ENCODE assay signal across 8 cellular contexts in genomic region chr12:122886851-122887816, GRCh38. TPM values are rescaled to one million over a fixed set of nuclear protein-coding genes. Genes with fewer than 3 reads are reported as not detected.
A peak's percentile ranks its signal among the peaks of the same experiment; 100 is the strongest.
DNase-seq lines count a peak whose midpoint lies in the region; ATAC-seq, FAIRE-seq and TF ChIP-seq lines count a peak whose summit lies in the region.

No MANE protein-coding gene starts in this region.

- DNase-seq in GM13976 (ENCODE audit: low spot score), result peak; percentile 57
- DNase-seq in GM23248, result peak; percentile 56
- peak; percentile 77 to 81 for DNase-seq in activated T-cell treated with anti-CD3 and anti-CD28 coated beads, Interleukin-2, amount 50 U/mL, for 72 hours
- no peak for DNase-seq in keratinocyte (ENCODE audit: low read depth, low spot score)
- peak; percentile 68 to 86 for DNase-seq in stimulated activated naive CD8-positive, alpha-beta T cell treated with anti-CD3 and anti-CD28 coated beads, Interleukin-15, amount 100 ng/mL, for 72 hours
- DNase-seq in NCI-H1048 (lab: John Stamatoyannopoulos, UW), result no peak

- TF ChIP-seq CTCF in GM13976 (IDR thresholded peaks at IDR 0.05; ENCODE audit: borderline replicate concordance, control extremely low read depth, extremely low read depth, insufficient read depth, missing control alignments) (no peak), Loucy (conservative IDR thresholded peaks at IDR 0.05; ENCODE audit: low read length) (no peak), keratinocyte (optimal IDR thresholded peaks at IDR 0.05 in 1 of 3, IDR thresholded peaks at IDR 0.05 in 1 of 3, conservative IDR thresholded peaks at IDR 0.05 in 1 of 3; ENCODE audit: extremely low read depth in 1 of 3, insufficient read depth in 2 of 3, low read length in 3 of 3) (no peak)

- no peaks in the 10 kb centered on the region for H3K9me2 ChIP-seq in GM23248 (ENCODE audit: insufficient read depth)
- no peaks in the 10 kb centered on the region for H3K9me2 ChIP-seq in Loucy (replicated peaks; ENCODE audit: low read depth, low read length)

- peak; percentile 63 for FAIRE-seq in keratinocyte (lab: Jason Lieb, UNC)

- H3K4me1 ChIP-seq in GM23248 (ENCODE audit: insufficient read depth) (peaks cover 59% of the 10 kb centered on the region), Loucy (ENCODE audit: insufficient read depth, low read length, poor library complexity, severe bottlenecking) (peaks cover 80% of the 10 kb centered on the region), keratinocyte (ENCODE audit: control insufficient read depth, extremely low read depth, insufficient read depth, low read length) (peaks cover 68% of the 10 kb centered on the region)

- H2AFZ ChIP-seq in GM23248 (no peak overlapping the region), Loucy (ENCODE audit: low read length) (no peak overlapping the region), keratinocyte (ENCODE audit: control insufficient read depth, low read length) (no peak overlapping the region)

- no peaks in the 10 kb centered on the region for H3K27me3 ChIP-seq in GM23248 (replicated peaks; ENCODE audit: insufficient read depth)
- H3K27me3 ChIP-seq in Loucy (ENCODE audit: insufficient read depth, low read length, poor library complexity, severe bottlenecking), result no peaks in the 10 kb centered on the region
- H3K27me3 ChIP-seq in keratinocyte (ENCODE audit: control insufficient read depth, extremely low read depth, insufficient read depth, low read length), result no peaks in the 10 kb centered on the region

- H3K4me2 ChIP-seq in GM23248 (ENCODE audit: unreplicated experiment), result peak overlapping the region; percentile 5
- H3K4me2 ChIP-seq in Loucy (ENCODE audit: low read depth, low read length, poor library complexity, severe bottlenecking), result peak overlapping the region; percentile 67
- H3K4me2 ChIP-seq in keratinocyte (ENCODE audit: control insufficient read depth, extremely low read depth, insufficient read depth, low read depth, low read length), result peak overlapping the region; percentile 95

- peak; percentile 76 for ATAC-seq in activated T-cell treated with anti-CD3 and anti-CD28 coated beads, Interleukin-2, amount 50 U/mL, for 72 hours (replicated peaks in 1 of 2)
- ATAC-seq in stimulated activated naive CD8-positive, alpha-beta T cell treated with anti-CD3 and anti-CD28 coated beads, Interleukin-15, amount 100 ng/mL, for 72 hours, result peak; percentile 84
- no peak for ATAC-seq in GM21367 (IDR thresholded peaks at IDR 0.05; ENCODE audit: unreplicated experiment)

- H3K79me2 ChIP-seq in GM23248 (ENCODE audit: insufficient read depth) (peaks cover 99% of the 10 kb centered on the region), Loucy (ENCODE audit: insufficient read depth, low read length) (peaks cover 98% of the 10 kb centered on the region), keratinocyte (ENCODE audit: control insufficient read depth, insufficient read depth, low read length) (peaks cover 83% of the 10 kb centered on the region)

- H4K20me1 ChIP-seq in GM23248 (ENCODE audit: insufficient read depth) (peaks cover 7% of the 10 kb centered on the region; the same call in 1 of the 2 replicates), Loucy (ENCODE audit: insufficient read depth, low read length, poor library complexity, severe bottlenecking) (peaks cover 71% of the 10 kb centered on the region), keratinocyte (ENCODE audit: control insufficient read depth, extremely low read depth, insufficient read depth, low read length) (peaks cover 4% of the 10 kb centered on the region)

- H3K4me3 Mint-ChIP-seq in activated T-cell treated with anti-CD3 and anti-CD28 coated beads, Interleukin-2, amount 50 U/mL, for 72 hours, result peak overlapping the region; percentile 76 to 86
- H3K4me3 Mint-ChIP-seq in stimulated activated naive CD8-positive, alpha-beta T cell treated with anti-CD3 and anti-CD28 coated beads, Interleukin-15, amount 100 ng/mL, for 72 hours, result peak overlapping the region; percentile 76 to 78

- H3K4me3 ChIP-seq in GM23248, result no peak overlapping the region
- peak overlapping the region; percentile 37 for H3K4me3 ChIP-seq in Loucy (ENCODE audit: low read length, poor library complexity, severe bottlenecking)
- peak overlapping the region; percentile 30 to 74 (median 59) for H3K4me3 ChIP-seq in keratinocyte (ENCODE audit: control insufficient read depth in 2 of 3, extremely low read depth in 1 of 3, insufficient read depth in 2 of 3, low read depth in 1 of 3, low read length in 3 of 3)

- peaks cover 2% of the 10 kb centered on the region for H3K9me1 ChIP-seq in keratinocyte (ENCODE audit: control insufficient read depth, extremely low read depth, insufficient read depth, low read length)

- peak overlapping the region; percentile 54; the same call in 1 of the 2 replicates for H3K27ac ChIP-seq in GM23248
- peak overlapping the region; percentile 99 for H3K27ac ChIP-seq in keratinocyte (ENCODE audit: control insufficient read depth, insufficient read depth, low read length)

- H3K36me3 Mint-ChIP-seq in activated T-cell treated with anti-CD3 and anti-CD28 coated beads, Interleukin-2, amount 50 U/mL, for 72 hours (ENCODE audit: insufficient read depth in 2 of 2), result peaks cover 5 to 8% of the 10 kb centered on the region in 2 donors

- 71 to 80% methylated on average over 10 of the region's 10 CpGs for WGBS in GM23248 (ENCODE audit: low coverage in 1 of 2, low lambda C conversion rate in 2 of 2, missing lambda C conversion rate in 2 of 2), 2 experiments

- H3K36me3 ChIP-seq in GM23248 (ENCODE audit: low read depth) (no peaks in the 10 kb centered on the region), Loucy (ENCODE audit: insufficient read depth, low read length) (no peaks in the 10 kb centered on the region), keratinocyte (ENCODE audit: control insufficient read depth in 2 of 2, extremely low read depth in 1 of 2, insufficient read depth in 2 of 2, low read length in 2 of 2) (peaks cover 1 to 4% of the 10 kb centered on the region in 2 experiments)

- peak overlapping the region; percentile 30 for H3K27ac Mint-ChIP-seq in activated T-cell treated with anti-CD3 and anti-CD28 coated beads, Interleukin-2, amount 50 U/mL, for 72 hours
- H3K27ac Mint-ChIP-seq in stimulated activated naive CD8-positive, alpha-beta T cell treated with anti-CD3 and anti-CD28 coated beads, Interleukin-15, amount 100 ng/mL, for 72 hours, result peak overlapping the region; percentile 96 to 97

- peaks cover 32% of the 10 kb centered on the region for H3K27me3 Mint-ChIP-seq in activated T-cell treated with anti-CD3 and anti-CD28 coated beads, Interleukin-2, amount 50 U/mL, for 72 hours (ENCODE audit: low read depth)
- no peaks in the 10 kb centered on the region for H3K27me3 Mint-ChIP-seq in stimulated activated naive CD8-positive, alpha-beta T cell treated with anti-CD3 and anti-CD28 coated beads, Interleukin-15, amount 100 ng/mL, for 72 hours

- in situ Hi-C loops in GM13976 (cut with MboI; ENCODE audit: low sequenced_read_pairs, unreplicated experiment) (no loop called here), GM23248 (cut with MboI) (no loop called here)

- peaks cover 93% of the 10 kb centered on the region for H3K4me1 Mint-ChIP-seq in activated T-cell treated with anti-CD3 and anti-CD28 coated beads, Interleukin-2, amount 50 U/mL, for 72 hours (ENCODE audit: low read depth)
- H3K4me1 Mint-ChIP-seq in stimulated activated naive CD8-positive, alpha-beta T cell treated with anti-CD3 and anti-CD28 coated beads, Interleukin-15, amount 100 ng/mL, for 72 hours, result peaks cover 92% of the 10 kb centered on the region

- H3K9ac ChIP-seq in GM23248, result no peak overlapping the region
- peak overlapping the region; percentile 45 for H3K9ac ChIP-seq in Loucy (ENCODE audit: low read depth, low read length, poor library complexity, severe bottlenecking)
- H3K9ac ChIP-seq in keratinocyte (ENCODE audit: control insufficient read depth, extremely low read depth, insufficient read depth, low read length), result peak overlapping the region; percentile 97

- H3F3A ChIP-seq in GM23248 (ENCODE audit: insufficient read depth), result peaks cover 39% of the 10 kb centered on the region
- H3F3A ChIP-seq in Loucy (ENCODE audit: low read depth), result no peaks in the 10 kb centered on the region

- H3K9me3 Mint-ChIP-seq in activated T-cell treated with anti-CD3 and anti-CD28 coated beads, Interleukin-2, amount 50 U/mL, for 72 hours, result no peaks in the 10 kb centered on the region
- H3K9me3 Mint-ChIP-seq in stimulated activated naive CD8-positive, alpha-beta T cell treated with anti-CD3 and anti-CD28 coated beads, Interleukin-15, amount 100 ng/mL, for 72 hours, result peaks cover 5 to 7% of the 10 kb centered on the region in 2 donors

- no peaks in the 10 kb centered on the region for H3K9me3 ChIP-seq in GM23248 (ENCODE audit: low read depth)
- no peaks in the 10 kb centered on the region for H3K9me3 ChIP-seq in Loucy (ENCODE audit: insufficient read depth, low read depth, low read length)
- no peaks in the 10 kb centered on the region for H3K9me3 ChIP-seq in keratinocyte (ENCODE audit: control insufficient read depth, low read depth, low read length)

- dilution Hi-C loops in keratinocyte (cut with MboI; ENCODE audit: extremely low pct_ligation_motif_present, low sequenced_read_pairs), result no loop called here

RNA-seq across cellular contexts. Expression of gene VPS37B, which starts 8.8 kb away (rescaled TPM):
- 26.1 and 31.3 TPM in 2 replicates for total RNA-seq in GM23248 (2014; rRNA removed; shearing (Covaris generic))
- polyA plus RNA-seq in GM23248 (2016; fragmentation: Nextera tagmentation; extraction: Ambion mirVana) (19.1 and 19.9 TPM in 2 replicates), keratinocyte (29.3 to 85.5 TPM (median 34.1 TPM) in 3 replicates)
- total RNA-seq in activated T-cell treated with anti-CD3 and anti-CD28 coated beads, Interleukin-2, amount 50 U/mL, for 72 hours, result 10 to 100 TPM; 28.8 to 37.4 TPM
- polyA plus RNA-seq in keratinocyte (2011; ENCODE audit: low read depth), result 22.7 TPM
- polyA plus RNA-seq in keratinocyte (2011; cell fraction: cytosol; rRNA removed), result 47.2 and 61.5 TPM in 2 replicates
- polyA plus RNA-seq in keratinocyte (2011; cell fraction: nucleus; rRNA removed), result 73.8 and 86.1 TPM in 2 replicates
- 37.9 and 59.4 TPM in 2 replicates for polyA plus RNA-seq in keratinocyte (2012; ENCODE audit: low replicate concordance)
- 24.4 to 39.4 TPM (median 29.8 TPM) in 3 replicates for polyA minus RNA-seq in keratinocyte
- polyA minus RNA-seq in keratinocyte (2011; cell fraction: cytosol; rRNA and poly(A)+ RNA removed), result 77.5 TPM
- 33.3 and 50.4 TPM in 2 replicates for polyA minus RNA-seq in keratinocyte (2011; cell fraction: nucleus; rRNA and poly(A)+ RNA removed)

RNA-seq across cellular contexts. Expression of gene HIP1R, which starts 51.9 kb away (rescaled TPM):
- 16.3 and 16.4 TPM in 2 replicates for total RNA-seq in GM23248 (2014; rRNA removed; shearing (Covaris generic))
- polyA plus RNA-seq in GM23248 (2016; fragmentation: Nextera tagmentation; extraction: Ambion mirVana) (7.1 and 7.6 TPM in 2 replicates), keratinocyte (19.4 to 31.8 TPM (median 23.0 TPM) in 3 replicates)
- total RNA-seq in activated T-cell treated with anti-CD3 and anti-CD28 coated beads, Interleukin-2, amount 50 U/mL, for 72 hours, result 10 to 100 TPM; 20.0 to 28.1 TPM
- polyA plus RNA-seq in keratinocyte (2011; ENCODE audit: low read depth), result 39.4 TPM
- polyA plus RNA-seq in keratinocyte (2011; cell fraction: cytosol; rRNA removed), result 10.1 and 13.0 TPM in 2 replicates
- 69.4 and 79.4 TPM in 2 replicates for polyA plus RNA-seq in keratinocyte (2011; cell fraction: nucleus; rRNA removed)
- 21.9 and 45.2 TPM in 2 replicates for polyA plus RNA-seq in keratinocyte (2012; ENCODE audit: low replicate concordance)
- 42.9 to 79.9 TPM (median 43.5 TPM) in 3 replicates for polyA minus RNA-seq in keratinocyte
- 16.3 TPM for polyA minus RNA-seq in keratinocyte (2011; cell fraction: cytosol; rRNA and poly(A)+ RNA removed)
- 36.1 and 37.4 TPM in 2 replicates for polyA minus RNA-seq in keratinocyte (2011; cell fraction: nucleus; rRNA and poly(A)+ RNA removed)

Comparison
In these comparisons a context has a peak if more than half of its experiments do, and no peak if none do; other contexts are left out.
1. DNase-seq: peak in GM13976 (single experiment), GM23248 (single experiment), activated T-cell treated with anti-CD3 and anti-CD28 coated beads, Interleukin-2, amount 50 U/mL, for 72 hours (2 of 2) and stimulated activated naive CD8-positive, alpha-beta T cell treated with anti-CD3 and anti-CD28 coated beads, Interleukin-15, amount 100 ng/mL, for 72 hours (2 of 2); none in keratinocyte (single experiment) and NCI-H1048 (single experiment).
2. H3K4me2 ChIP-seq: peak in every context shown above with its lines; median percentile 95 in keratinocyte; 67 in Loucy; 5 in GM23248.